Comparison of ENCODE assay signal across 1 cellular context in the genomic region with DNA sequence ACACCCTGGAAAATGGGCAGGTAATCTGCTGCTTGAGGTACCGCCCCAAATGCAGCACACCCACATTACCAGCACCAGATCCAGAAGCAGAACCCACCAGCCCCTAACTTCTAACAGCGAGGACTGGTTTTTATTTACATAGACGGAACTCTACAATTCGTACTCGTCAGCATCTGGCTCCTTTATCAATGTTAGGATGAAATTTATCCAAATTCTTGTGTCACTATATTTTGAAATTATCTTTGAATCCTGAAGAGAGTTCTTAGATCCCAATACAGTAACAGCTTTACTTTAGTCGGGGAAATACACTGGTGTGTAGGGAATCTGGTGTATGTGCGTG.
TF ChIP-seq lines count a peak whose summit lies in the region.

No MANE protein-coding gene starts in this region.

TF ChIP-seq in HepG2, 621 proteins besides CTCF, POLR2A, EP300 and RAD21:
- TF ChIP-seq ZNF839 (CRISPR knock-in tag; IDR thresholded peaks at IDR 0.05; ENCODE audit: borderline replicate concordance) (no peak), ZNF567 (CRISPR knock-in tag; IDR thresholded peaks at IDR 0.05; ENCODE audit: borderline replicate concordance) (no peak), ZNF253 (CRISPR knock-in tag; IDR thresholded peaks at IDR 0.05; ENCODE audit: borderline replicate concordance) (no peak), TBL1XR1 (IDR thresholded peaks at IDR 0.05; ENCODE audit: borderline replicate concordance, low read length, partially characterized antibody) (no peak), ZNF569 (CRISPR knock-in tag; IDR thresholded peaks at IDR 0.05; ENCODE audit: borderline replicate concordance) (no peak), MIER3 (CRISPR knock-in tag; IDR thresholded peaks at IDR 0.05; ENCODE audit: borderline replicate concordance) (no peak), ZNF260 (CRISPR knock-in tag; IDR thresholded peaks at IDR 0.05; ENCODE audit: borderline replicate concordance, low read depth) (no peak), RBM39 (IDR thresholded peaks at IDR 0.05; ENCODE audit: low read depth, low read length, poor library complexity, severe bottlenecking) (no peak), RNF219 (CRISPR knock-in tag; IDR thresholded peaks at IDR 0.05) (peak; percentile 50; the same call in 1 of the 2 replicates), ZNF816 (CRISPR knock-in tag; IDR thresholded peaks at IDR 0.05; ENCODE audit: borderline replicate concordance) (peak; percentile 77; the same call in 1 of the 2 replicates), ZNF383 (CRISPR knock-in tag; IDR thresholded peaks at IDR 0.05; ENCODE audit: borderline replicate concordance) (no peak), ZNF570 (CRISPR knock-in tag; IDR thresholded peaks at IDR 0.05; ENCODE audit: borderline replicate concordance) (no peak), SP140L (CRISPR knock-in tag; IDR thresholded peaks at IDR 0.05; ENCODE audit: borderline replicate concordance) (no peak), GTF3A (CRISPR knock-in tag; conservative IDR thresholded peaks at IDR 0.05) (no peak), MAFK (conservative IDR thresholded peaks at IDR 0.05 in 1 of 2, IDR thresholded peaks at IDR 0.05 in 1 of 2; ENCODE audit: low read length in 2 of 2) (no peak), RBFOX2 (IDR thresholded peaks at IDR 0.05; ENCODE audit: low read depth, low read length) (no peak), RXRA (CRISPR knock-in tag; IDR thresholded peaks at IDR 0.05) (no peak), ZNF780A (CRISPR knock-in tag; IDR thresholded peaks at IDR 0.05) (no peak), ZNF33B (CRISPR knock-in tag; IDR thresholded peaks at IDR 0.05) (no peak), ZC3H4 (CRISPR knock-in tag; IDR thresholded peaks at IDR 0.05; ENCODE audit: borderline replicate concordance) (0 out of 2 replicates have a peak, but pooled peaks have one; percentile 6), ZNF496 (CRISPR knock-in tag; IDR thresholded peaks at IDR 0.05; ENCODE audit: insufficient replicate concordance) (no peak), ZBTB20 (CRISPR knock-in tag; IDR thresholded peaks at IDR 0.05; ENCODE audit: borderline replicate concordance, low read depth) (no peak), AGO2 (optimal IDR thresholded peaks at IDR 0.05; ENCODE audit: low read depth, low read length) (no peak), RERE (CRISPR knock-in tag; IDR thresholded peaks at IDR 0.05; ENCODE audit: low read depth) (peak; percentile 37; the same call in 1 of the 2 replicates), THRA (CRISPR knock-in tag; IDR thresholded peaks at IDR 0.05; ENCODE audit: borderline replicate concordance) (no peak), ZNF335 (CRISPR knock-in tag; IDR thresholded peaks at IDR 0.05) (no peak), KLF16 (CRISPR knock-in tag; IDR thresholded peaks at IDR 0.05) (no peak), ELF4 (CRISPR knock-in tag; IDR thresholded peaks at IDR 0.05; ENCODE audit: borderline replicate concordance) (peak; percentile 92; the same call in 1 of the 2 replicates), ZNF256 (CRISPR knock-in tag; conservative IDR thresholded peaks at IDR 0.05) (no peak), HOXA3 (CRISPR knock-in tag; IDR thresholded peaks at IDR 0.05) (no peak), ZSCAN12 (CRISPR knock-in tag; IDR thresholded peaks at IDR 0.05) (no peak), ZNF558 (CRISPR knock-in tag; IDR thresholded peaks at IDR 0.05; ENCODE audit: borderline replicate concordance) (no peak), PPARG (CRISPR knock-in tag; conservative IDR thresholded peaks at IDR 0.05) (no peak)
- TF ChIP-seq, protein P1, sequence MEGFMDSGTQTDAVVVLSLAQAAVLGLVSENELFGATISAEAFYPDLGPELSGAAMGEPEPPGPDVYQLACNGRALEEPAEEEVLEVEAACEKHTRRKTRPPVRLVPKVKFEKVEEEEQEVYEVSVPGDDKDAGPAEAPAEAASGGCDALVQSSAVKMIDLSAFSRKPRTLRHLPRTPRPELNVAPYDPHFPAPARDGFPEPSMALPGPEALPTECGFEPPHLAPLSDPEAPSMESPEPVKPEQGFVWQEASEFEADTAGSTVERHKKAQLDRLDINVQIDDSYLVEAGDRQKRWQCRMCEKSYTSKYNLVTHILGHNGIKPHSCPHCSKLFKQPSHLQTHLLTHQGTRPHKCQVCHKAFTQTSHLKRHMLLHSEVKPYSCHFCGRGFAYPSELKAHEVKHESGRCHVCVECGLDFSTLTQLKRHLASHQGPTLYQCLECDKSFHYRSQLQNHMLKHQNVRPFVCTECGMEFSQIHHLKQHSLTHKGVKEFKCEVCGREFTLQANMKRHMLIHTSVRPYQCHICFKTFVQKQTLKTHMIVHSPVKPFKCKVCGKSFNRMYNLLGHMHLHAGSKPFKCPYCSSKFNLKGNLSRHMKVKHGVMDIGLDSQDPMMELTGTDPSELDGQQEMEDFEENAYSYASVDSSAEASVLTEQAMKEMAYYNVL (CRISPR knock-in tag; IDR thresholded peaks at IDR 0.05; ENCODE audit: borderline replicate concordance), result no peak
- TF ChIP-seq, protein P2, sequence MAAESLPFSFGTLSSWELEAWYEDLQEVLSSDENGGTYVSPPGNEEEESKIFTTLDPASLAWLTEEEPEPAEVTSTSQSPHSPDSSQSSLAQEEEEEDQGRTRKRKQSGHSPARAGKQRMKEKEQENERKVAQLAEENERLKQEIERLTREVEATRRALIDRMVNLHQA (CRISPR knock-in tag; IDR thresholded peaks at IDR 0.05), result 0 out of 2 replicates have a peak, but pooled peaks have one; percentile 29
- TF ChIP-seq, protein P3, sequence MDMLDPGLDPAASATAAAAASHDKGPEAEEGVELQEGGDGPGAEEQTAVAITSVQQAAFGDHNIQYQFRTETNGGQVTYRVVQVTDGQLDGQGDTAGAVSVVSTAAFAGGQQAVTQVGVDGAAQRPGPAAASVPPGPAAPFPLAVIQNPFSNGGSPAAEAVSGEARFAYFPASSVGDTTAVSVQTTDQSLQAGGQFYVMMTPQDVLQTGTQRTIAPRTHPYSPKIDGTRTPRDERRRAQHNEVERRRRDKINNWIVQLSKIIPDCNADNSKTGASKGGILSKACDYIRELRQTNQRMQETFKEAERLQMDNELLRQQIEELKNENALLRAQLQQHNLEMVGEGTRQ (IDR thresholded peaks at IDR 0.05; ENCODE audit: low read depth, low read length), result no peak
- TF ChIP-seq, protein P3 (CRISPR knock-in tag; IDR thresholded peaks at IDR 0.05; ENCODE audit: borderline replicate concordance), result no peak
- TF ChIP-seq, protein P4, sequence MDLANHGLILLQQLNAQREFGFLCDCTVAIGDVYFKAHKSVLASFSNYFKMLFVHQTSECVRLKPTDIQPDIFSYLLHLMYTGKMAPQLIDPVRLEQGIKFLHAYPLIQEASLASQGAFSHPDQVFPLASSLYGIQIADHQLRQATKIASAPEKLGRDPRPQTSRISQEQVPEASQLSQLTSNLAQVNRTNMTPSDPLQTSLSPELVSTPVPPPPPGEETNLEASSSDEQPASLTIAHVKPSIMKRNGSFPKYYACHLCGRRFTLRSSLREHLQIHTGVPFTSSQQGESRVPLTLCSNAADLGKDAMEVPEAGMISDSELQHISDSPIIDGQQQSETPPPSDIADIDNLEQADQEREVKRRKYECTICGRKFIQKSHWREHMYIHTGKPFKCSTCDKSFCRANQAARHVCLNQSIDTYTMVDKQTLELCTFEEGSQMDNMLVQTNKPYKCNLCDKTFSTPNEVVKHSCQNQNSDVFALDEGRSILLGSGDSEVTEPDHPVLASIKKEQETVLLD (CRISPR knock-in tag; IDR thresholded peaks at IDR 0.05; ENCODE audit: low read depth), result no peak
- TF ChIP-seq, protein P5, sequence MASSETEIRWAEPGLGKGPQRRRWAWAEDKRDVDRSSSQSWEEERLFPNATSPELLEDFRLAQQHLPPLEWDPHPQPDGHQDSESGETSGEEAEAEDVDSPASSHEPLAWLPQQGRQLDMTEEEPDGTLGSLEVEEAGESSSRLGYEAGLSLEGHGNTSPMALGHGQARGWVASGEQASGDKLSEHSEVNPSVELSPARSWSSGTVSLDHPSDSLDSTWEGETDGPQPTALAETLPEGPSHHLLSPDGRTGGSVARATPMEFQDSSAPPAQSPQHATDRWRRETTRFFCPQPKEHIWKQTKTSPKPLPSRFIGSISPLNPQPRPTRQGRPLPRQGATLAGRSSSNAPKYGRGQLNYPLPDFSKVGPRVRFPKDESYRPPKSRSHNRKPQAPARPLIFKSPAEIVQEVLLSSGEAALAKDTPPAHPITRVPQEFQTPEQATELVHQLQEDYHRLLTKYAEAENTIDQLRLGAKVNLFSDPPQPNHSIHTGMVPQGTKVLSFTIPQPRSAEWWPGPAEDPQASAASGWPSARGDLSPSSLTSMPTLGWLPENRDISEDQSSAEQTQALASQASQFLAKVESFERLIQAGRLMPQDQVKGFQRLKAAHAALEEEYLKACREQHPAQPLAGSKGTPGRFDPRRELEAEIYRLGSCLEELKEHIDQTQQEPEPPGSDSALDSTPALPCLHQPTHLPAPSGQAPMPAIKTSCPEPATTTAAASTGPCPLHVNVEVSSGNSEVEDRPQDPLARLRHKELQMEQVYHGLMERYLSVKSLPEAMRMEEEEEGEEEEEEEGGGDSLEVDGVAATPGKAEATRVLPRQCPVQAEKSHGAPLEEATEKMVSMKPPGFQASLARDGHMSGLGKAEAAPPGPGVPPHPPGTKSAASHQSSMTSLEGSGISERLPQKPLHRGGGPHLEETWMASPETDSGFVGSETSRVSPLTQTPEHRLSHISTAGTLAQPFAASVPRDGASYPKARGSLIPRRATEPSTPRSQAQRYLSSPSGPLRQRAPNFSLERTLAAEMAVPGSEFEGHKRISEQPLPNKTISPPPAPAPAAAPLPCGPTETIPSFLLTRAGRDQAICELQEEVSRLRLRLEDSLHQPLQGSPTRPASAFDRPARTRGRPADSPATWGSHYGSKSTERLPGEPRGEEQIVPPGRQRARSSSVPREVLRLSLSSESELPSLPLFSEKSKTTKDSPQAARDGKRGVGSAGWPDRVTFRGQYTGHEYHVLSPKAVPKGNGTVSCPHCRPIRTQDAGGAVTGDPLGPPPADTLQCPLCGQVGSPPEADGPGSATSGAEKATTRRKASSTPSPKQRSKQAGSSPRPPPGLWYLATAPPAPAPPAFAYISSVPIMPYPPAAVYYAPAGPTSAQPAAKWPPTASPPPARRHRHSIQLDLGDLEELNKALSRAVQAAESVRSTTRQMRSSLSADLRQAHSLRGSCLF (CRISPR knock-in tag; IDR thresholded peaks at IDR 0.05; ENCODE audit: borderline replicate concordance), result no peak
